In the genomic region with DNA sequence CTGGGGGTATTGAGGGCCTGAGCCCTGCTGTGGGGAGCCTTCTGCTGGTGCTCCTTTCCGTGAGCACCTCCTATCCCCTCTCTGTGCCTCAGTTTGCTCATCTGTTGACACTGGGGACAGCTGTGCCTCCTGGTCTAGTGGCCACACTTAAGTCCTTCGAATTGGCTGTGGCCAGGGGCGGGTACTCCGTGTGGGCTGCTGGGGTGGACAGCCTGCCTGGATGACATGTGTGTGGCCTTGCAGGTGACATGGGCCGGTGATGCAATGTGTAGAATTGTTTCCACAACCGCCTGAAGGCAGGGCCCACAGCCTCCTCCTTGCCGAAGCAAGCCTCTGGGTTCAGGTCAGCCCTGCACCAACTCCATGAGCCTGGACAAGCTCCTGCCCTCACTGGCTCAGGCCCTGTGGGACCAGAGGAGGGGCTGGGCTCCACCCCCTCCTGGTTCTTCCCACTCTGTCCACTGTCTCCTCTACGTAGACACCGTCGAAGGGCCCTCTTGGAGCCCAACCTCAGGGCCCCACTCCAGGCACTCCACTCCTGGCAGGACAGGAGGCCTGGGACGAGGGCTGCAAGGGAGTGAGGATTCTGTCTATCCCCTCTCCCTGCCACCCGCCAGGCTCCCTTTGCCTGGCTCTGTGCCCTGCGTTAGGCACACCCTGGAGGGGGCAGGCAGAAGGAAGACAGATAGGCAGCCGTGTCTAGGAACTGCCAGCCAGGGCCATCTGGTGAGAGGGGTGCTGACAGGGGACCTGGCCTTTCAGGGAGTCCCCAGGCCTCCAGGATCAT, we compare ENCODE assay signal across 1 cellular context.
A peak's percentile ranks its signal among the peaks of the same experiment; 100 is the strongest.
TF ChIP-seq lines count a peak whose summit lies in the region.

No MANE protein-coding gene starts in this region.

TF ChIP-seq in HEK293, 187 proteins besides CTCF, POLR2A, EP300 and RAD21 (continued from another document):
- TF ChIP-seq, protein P1, sequence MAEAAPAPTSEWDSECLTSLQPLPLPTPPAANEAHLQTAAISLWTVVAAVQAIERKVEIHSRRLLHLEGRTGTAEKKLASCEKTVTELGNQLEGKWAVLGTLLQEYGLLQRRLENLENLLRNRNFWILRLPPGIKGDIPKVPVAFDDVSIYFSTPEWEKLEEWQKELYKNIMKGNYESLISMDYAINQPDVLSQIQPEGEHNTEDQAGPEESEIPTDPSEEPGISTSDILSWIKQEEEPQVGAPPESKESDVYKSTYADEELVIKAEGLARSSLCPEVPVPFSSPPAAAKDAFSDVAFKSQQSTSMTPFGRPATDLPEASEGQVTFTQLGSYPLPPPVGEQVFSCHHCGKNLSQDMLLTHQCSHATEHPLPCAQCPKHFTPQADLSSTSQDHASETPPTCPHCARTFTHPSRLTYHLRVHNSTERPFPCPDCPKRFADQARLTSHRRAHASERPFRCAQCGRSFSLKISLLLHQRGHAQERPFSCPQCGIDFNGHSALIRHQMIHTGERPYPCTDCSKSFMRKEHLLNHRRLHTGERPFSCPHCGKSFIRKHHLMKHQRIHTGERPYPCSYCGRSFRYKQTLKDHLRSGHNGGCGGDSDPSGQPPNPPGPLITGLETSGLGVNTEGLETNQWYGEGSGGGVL (tag by site-specific recombination; IDR thresholded peaks at IDR 0.05): 0 out of 2 replicates have a peak, but pooled peaks have one; percentile 32
- TF ChIP-seq BCL11B (tag by site-specific recombination; IDR thresholded peaks at IDR 0.05; ENCODE audit: low read depth) (no peak), ZNF776 (tag by site-specific recombination; IDR thresholded peaks at IDR 0.05; ENCODE audit: borderline replicate concordance) (no peak)
